In genomic region chr11:83140691-83141455, GRCh38 we compare ENCODE assay signal across 10 cellular contexts. TPM values are rescaled to one million over a fixed set of nuclear protein-coding genes. Genes with fewer than 3 reads are reported as not detected.
DNase-seq lines count a peak whose midpoint lies in the region; ATAC-seq and TF ChIP-seq lines count a peak whose summit lies in the region.
"Had no signal": no experiment of that assay in that cellular context is flagged by ENCODE, and none has a peak within 500 bp of the region (broad histone marks: within the 10 kb centered on the region; RNA-seq: fewer than 3 reads in every experiment).

No MANE protein-coding gene starts in this region.

- H3K4me2 ChIP-seq in BLaER1 treated with 17β-estradiol and CSF1 and Interleukin-3, amounts not matched to agents 10 nM and 100 nM = peak overlapping the region in 8 of 11 experiments; percentile 16 to 38 (median 24); a peak in 7 of 22 replicates

- no peaks in the 10 kb centered on the region for H3K36me3 Mint-ChIP-seq in endothelial cell (ENCODE audit: low read depth, unreplicated experiment)
- no peaks in the 10 kb centered on the region for H3K36me3 Mint-ChIP-seq in CD8-positive, alpha-beta T cell

- no peak overlapping the region for H3K27ac Mint-ChIP-seq in endothelial cell (ENCODE audit: unreplicated experiment)
- no peak overlapping the region for H3K27ac Mint-ChIP-seq in CD8-positive, alpha-beta T cell
- H3K27ac Mint-ChIP-seq: effector memory CD8-positive, alpha-beta T cell had no signal

- H3K4me3 Mint-ChIP-seq in endothelial cell (ENCODE audit: unreplicated experiment) = no peak overlapping the region
- no peak overlapping the region for H3K4me3 Mint-ChIP-seq in CD8-positive, alpha-beta T cell
- H3K4me3 Mint-ChIP-seq: effector memory CD8-positive, alpha-beta T cell had no signal

- H4K20me1 ChIP-seq in BLaER1 treated with 17β-estradiol and CSF1 and Interleukin-3, amounts not matched to agents 10 nM and 100 nM = no peaks in the 10 kb centered on the region

- no peak for TF ChIP-seq CTCF in endothelial cell (IDR thresholded peaks at IDR 0.05; ENCODE audit: unreplicated experiment)
- TF ChIP-seq CTCF in CD8-positive, alpha-beta T cell (IDR thresholded peaks at IDR 0.05) = no peak

- POLR2A ChIA-PET in CD8-positive, alpha-beta T cell (lab: Charles Lee) = interaction anchor here (1.1 kb wide), 1 partner anchor 16 kb away, joined by 3 read pairs; the partner anchor contains the start of gene PCF11

- H3K27me3 Mint-ChIP-seq in endothelial cell (ENCODE audit: unreplicated experiment) = no peaks in the 10 kb centered on the region
- H3K27me3 Mint-ChIP-seq in CD8-positive, alpha-beta T cell (ENCODE audit: low read depth) = no peaks in the 10 kb centered on the region

- peaks cover 3% of the 10 kb centered on the region for H3K4me1 Mint-ChIP-seq in endothelial cell (ENCODE audit: unreplicated experiment)
- no peaks in the 10 kb centered on the region for H3K4me1 Mint-ChIP-seq in CD8-positive, alpha-beta T cell (ENCODE audit: low read depth)

- peak; percentile 50 for DNase-seq in NAMALWA (ENCODE audit: low spot score)
- no peak for DNase-seq in endothelial cell (ENCODE audit: low spot score)
- DNase-seq in NCI-H82 (lab: John Stamatoyannopoulos, UW) = no peak
- no peak for DNase-seq in CD8-positive, alpha-beta T cell
- DNase-seq in A172 (ENCODE audit: low spot score) = no peak
- DNase-seq: effector memory CD8-positive, alpha-beta T cell; NCI-H1092 had no signal

- H3K9me3 ChIP-seq in BLaER1 treated with 17β-estradiol and CSF1 and Interleukin-3, amounts not matched to agents 10 nM and 100 nM (replicated peaks in 1 of 11) = peaks cover 0 to 6% (median 0%) of the 10 kb centered on the region in 11 experiments; a peak in 3 of 22 replicates
- no peaks in the 10 kb centered on the region for H3K9me3 ChIP-seq in CD8-positive, alpha-beta T cell (ENCODE audit: low read length)

- ATAC-seq in GM19397 (IDR thresholded peaks at IDR 0.05; ENCODE audit: unreplicated experiment) (peak; percentile 85), HG02973 (IDR thresholded peaks at IDR 0.05; ENCODE audit: unreplicated experiment) (peak; percentile 97)
- no peak for ATAC-seq in CD8-positive, alpha-beta T cell
- ATAC-seq: effector memory CD8-positive, alpha-beta T cell had no signal

- no peaks in the 10 kb centered on the region for H3K36me3 ChIP-seq in BLaER1 treated with 17β-estradiol and CSF1 and Interleukin-3, amounts not matched to agents 10 nM and 100 nM
- H3K36me3 ChIP-seq in CD8-positive, alpha-beta T cell (ENCODE audit: insufficient read depth, low read length) = no peaks in the 10 kb centered on the region

- CTCF ChIA-PET in CD8-positive, alpha-beta T cell (lab: Charles Lee) = no interaction called here

- H3K9me3 Mint-ChIP-seq in endothelial cell (ENCODE audit: unreplicated experiment) = no peaks in the 10 kb centered on the region
- H3K9me3 Mint-ChIP-seq in CD8-positive, alpha-beta T cell = no peaks in the 10 kb centered on the region
- H3K9me3 Mint-ChIP-seq: effector memory CD8-positive, alpha-beta T cell had no signal

- H3K4me3 ChIP-seq in BLaER1 treated with 17β-estradiol and CSF1 and Interleukin-3, amounts not matched to agents 10 nM and 100 nM = no peak overlapping the region
- H3K4me3 ChIP-seq in CD8-positive, alpha-beta T cell (ENCODE audit: low read depth, low read length) = no peak overlapping the region

- H3K9ac ChIP-seq in BLaER1 treated with 17β-estradiol and CSF1 and Interleukin-3, amounts not matched to agents 10 nM and 100 nM = no peak overlapping the region

- H3K27me3 ChIP-seq in BLaER1 treated with 17β-estradiol and CSF1 and Interleukin-3, amounts not matched to agents 10 nM and 100 nM = no peaks in the 10 kb centered on the region
- no peaks in the 10 kb centered on the region for H3K27me3 ChIP-seq in CD8-positive, alpha-beta T cell (ENCODE audit: insufficient read depth, low read length)

- no peak overlapping the region for H3K27ac ChIP-seq in BLaER1 treated with 17β-estradiol and CSF1 and Interleukin-3, amounts not matched to agents 10 nM and 100 nM
- no peak overlapping the region for H3K27ac ChIP-seq in CD8-positive, alpha-beta T cell (ENCODE audit: low read depth, low read length)

- intact Hi-C loops in CD8-positive, alpha-beta T cell (cut with DNase I, micrococcal nuclease) = loop anchor here in 1 of 2 experiments (5.0 kb wide), 1 partner anchor 54 kb away; no protein-coding TSS in a partner anchor

- peaks cover 0 to 12% (median 7%) of the 10 kb centered on the region in 10 experiments; a peak in 7 of 20 replicates for H3K4me1 ChIP-seq in BLaER1 treated with 17β-estradiol and CSF1 and Interleukin-3, amounts not matched to agents 10 nM and 100 nM
- no peaks in the 10 kb centered on the region for H3K4me1 ChIP-seq in CD8-positive, alpha-beta T cell (ENCODE audit: insufficient read depth, low read length)

RNA-seq across cellular contexts. Expression of gene PCF11, which starts 16.1 kb away (rescaled TPM):
- total RNA-seq in endothelial cell (ENCODE audit: unreplicated experiment) = 53.2 TPM
- total RNA-seq in CD8-positive, alpha-beta T cell = 10 to 100 TPM; 95.5 to 97.4 TPM
- total RNA-seq in A172 (2014; rRNA removed; shearing (Covaris generic)) = 33.3 and 35.3 TPM in 2 replicates

RNA-seq across cellular contexts. Expression of gene ANKRD42, which starts 52.6 kb away (rescaled TPM):
- total RNA-seq in endothelial cell (ENCODE audit: unreplicated experiment) = 11.4 TPM
- total RNA-seq in CD8-positive, alpha-beta T cell = 10 to 100 TPM; 11.4 to 12.7 TPM
- 7.0 and 11.1 TPM in 2 replicates for total RNA-seq in A172 (2014; rRNA removed; shearing (Covaris generic))
